Comparison of ENCODE assay signal across 21 cellular contexts in genomic region chrX:1159515-1159914, GRCh38. TPM values are rescaled to one million over a fixed set of nuclear protein-coding genes. Genes with fewer than 3 reads are reported as not detected.
DNase-seq lines count a peak whose midpoint lies in the region; ATAC-seq and TF ChIP-seq lines count a peak whose summit lies in the region.
"Had no signal": no experiment of that assay in that cellular context is flagged by ENCODE, and none has a peak within 500 bp of the region (broad histone marks: within the 10 kb centered on the region; RNA-seq: fewer than 3 reads in every experiment).

No MANE protein-coding gene starts in this region.

- no peaks in the 10 kb centered on the region for H3K27me3 Mint-ChIP-seq in natural killer cell (ENCODE audit: low read depth in 2 of 2)
- peaks cover 5 to 7% of the 10 kb centered on the region in 2 donors for H3K27me3 Mint-ChIP-seq in natural killer cell treated with Interleukin-12 subunit alpha and Interleukin-12 subunit beta and Interleukin-15 and Interleukin-18, amount 100 ng/mL, for 72 hours
- H3K27me3 Mint-ChIP-seq in activated naive CD8-positive, alpha-beta T cell treated with anti-CD3 and anti-CD28 coated beads, Interleukin-2, amount 10 ng/mL, durations not matched to agents 7 days and 5 days: peaks cover 2% of the 10 kb centered on the region
- peaks cover 0 to 17% (median 9%) of the 10 kb centered on the region in 3 donors for H3K27me3 Mint-ChIP-seq in naive B cell

- DNase-seq in natural killer cell (no peak), naive B cell (no peak), psoas muscle (no peak)
- DNase-seq in natural killer cell treated with Interleukin-12 subunit alpha and Interleukin-12 subunit beta and Interleukin-15 and Interleukin-18, amount 100 ng/mL, for 72 hours (ENCODE audit: low spot score): no peak
- DNase-seq in activated naive CD8-positive, alpha-beta T cell treated with anti-CD3 and anti-CD28 coated beads, Interleukin-2, amount 10 ng/mL, durations not matched to agents 7 days and 5 days: no peak
- DNase-seq: CD4-positive, CD25-positive, alpha-beta regulatory T cell; cortex of kidney; mammary epithelial cell; NCI-H146; NCI-H524; stimulated activated CD4-positive, alpha-beta T cell treated with anti-CD3 and anti-CD28 coated beads, Interleukin-15, amount 100 ng/mL, for 24 hours; stimulated activated CD8-positive, alpha-beta memory T cell treated with anti-CD3 and anti-CD28 coated beads, Interleukin-4, amount 100 ng/mL, for 48 hours; T-helper 17 cell; uterus had no signal

- H3K27me3 ChIP-seq in psoas muscle (ENCODE audit: insufficient read depth in 3 of 3, low read length in 2 of 3): peaks cover 0 to 6% (median 0%) of the 10 kb centered on the region in 3 donors

- POLR2A ChIA-PET in activated naive CD8-positive, alpha-beta T cell treated with anti-CD3 and anti-CD28 coated beads, Interleukin-2, amount 10 ng/mL, durations not matched to agents 7 days and 5 days (lab: Charles Lee): no interaction called here

- no peaks in the 10 kb centered on the region for H3K4me1 ChIP-seq in psoas muscle
- H3K4me1 ChIP-seq: parathyroid adenoma, uterus had no signal

- no peaks in the 10 kb centered on the region for H3K36me3 Mint-ChIP-seq in natural killer cell
- H3K36me3 Mint-ChIP-seq in natural killer cell treated with Interleukin-12 subunit alpha and Interleukin-12 subunit beta and Interleukin-15 and Interleukin-18, amount 100 ng/mL, for 72 hours: peaks cover 6% of the 10 kb centered on the region
- peaks cover 6% of the 10 kb centered on the region for H3K36me3 Mint-ChIP-seq in activated naive CD8-positive, alpha-beta T cell treated with anti-CD3 and anti-CD28 coated beads, Interleukin-2, amount 10 ng/mL, durations not matched to agents 7 days and 5 days
- no peaks in the 10 kb centered on the region for H3K36me3 Mint-ChIP-seq in naive B cell
- H3K36me3 Mint-ChIP-seq: CD4-positive, CD25-positive, alpha-beta regulatory T cell had no signal

- H3K9me3 ChIP-seq in psoas muscle: no peaks in the 10 kb centered on the region
- H3K9me3 ChIP-seq: uterus had no signal

- H3K9me3 Mint-ChIP-seq in natural killer cell (peaks cover 9 to 14% of the 10 kb centered on the region in 2 donors), naive B cell (peaks cover 2 to 15% (median 3%) of the 10 kb centered on the region in 7 donors)
- H3K9me3 Mint-ChIP-seq in natural killer cell treated with Interleukin-12 subunit alpha and Interleukin-12 subunit beta and Interleukin-15 and Interleukin-18, amount 100 ng/mL, for 72 hours: peaks cover 14% of the 10 kb centered on the region
- H3K9me3 Mint-ChIP-seq in activated naive CD8-positive, alpha-beta T cell treated with anti-CD3 and anti-CD28 coated beads, Interleukin-2, amount 10 ng/mL, durations not matched to agents 7 days and 5 days: peaks cover 14% of the 10 kb centered on the region

- H3K4me3 Mint-ChIP-seq in natural killer cell (no peak overlapping the region), naive B cell (peak overlapping the region in 2 of 8 donors; percentile 35 to 37)
- H3K4me3 Mint-ChIP-seq in natural killer cell treated with Interleukin-12 subunit alpha and Interleukin-12 subunit beta and Interleukin-15 and Interleukin-18, amount 100 ng/mL, for 72 hours: no peak overlapping the region
- no peak overlapping the region for H3K4me3 Mint-ChIP-seq in activated naive CD8-positive, alpha-beta T cell treated with anti-CD3 and anti-CD28 coated beads, Interleukin-2, amount 10 ng/mL, durations not matched to agents 7 days and 5 days
- H3K4me3 Mint-ChIP-seq: CD4-positive, CD25-positive, alpha-beta regulatory T cell; T-helper 17 cell had no signal

- no peak overlapping the region for H3K27ac ChIP-seq in psoas muscle
- H3K27ac ChIP-seq: KMS-11, parathyroid adenoma, uterus, VCaP had no signal

- no peaks in the 10 kb centered on the region for H3K36me3 ChIP-seq in psoas muscle (ENCODE audit: insufficient read depth in 1 of 2, low read depth in 1 of 2)
- H3K36me3 ChIP-seq: uterus had no signal

- no peak overlapping the region for H3K4me3 ChIP-seq in psoas muscle
- H3K4me3 ChIP-seq: uterus had no signal

- TF ChIP-seq CTCF in natural killer cell (IDR thresholded peaks at IDR 0.05): no peak
- TF ChIP-seq CTCF in psoas muscle (IDR thresholded peaks at IDR 0.05): no peak

- H3K27ac Mint-ChIP-seq in natural killer cell: peak overlapping the region; percentile 44 to 65
- H3K27ac Mint-ChIP-seq in natural killer cell treated with Interleukin-12 subunit alpha and Interleukin-12 subunit beta and Interleukin-15 and Interleukin-18, amount 100 ng/mL, for 72 hours: no peak overlapping the region
- peak overlapping the region; percentile 43 for H3K27ac Mint-ChIP-seq in activated naive CD8-positive, alpha-beta T cell treated with anti-CD3 and anti-CD28 coated beads, Interleukin-2, amount 10 ng/mL, durations not matched to agents 7 days and 5 days
- H3K27ac Mint-ChIP-seq in naive B cell: peak overlapping the region in 5 of 6 donors; percentile 19 to 90 (median 87)
- H3K27ac Mint-ChIP-seq: T-helper 17 cell had no signal

- intact Hi-C loops in natural killer cell (cut with micrococcal nuclease): no loop called here
- intact Hi-C loops in psoas muscle (cut with DNase I): no loop called here

- H3K4me1 Mint-ChIP-seq in natural killer cell (peaks cover 5 to 17% of the 10 kb centered on the region in 2 donors), naive B cell (peaks cover 4 to 17% (median 16%) of the 10 kb centered on the region in 3 donors)
- H3K4me1 Mint-ChIP-seq in natural killer cell treated with Interleukin-12 subunit alpha and Interleukin-12 subunit beta and Interleukin-15 and Interleukin-18, amount 100 ng/mL, for 72 hours (ENCODE audit: low read depth in 2 of 2): peaks cover 2 to 8% of the 10 kb centered on the region in 2 donors
- H3K4me1 Mint-ChIP-seq in activated naive CD8-positive, alpha-beta T cell treated with anti-CD3 and anti-CD28 coated beads, Interleukin-2, amount 10 ng/mL, durations not matched to agents 7 days and 5 days: peaks cover 6% of the 10 kb centered on the region

- ATAC-seq in natural killer cell (no peak), naive B cell (ENCODE audit: low read depth in 2 of 2) (no peak), psoas muscle (no peak), GM21360 (IDR thresholded peaks at IDR 0.05; ENCODE audit: unreplicated experiment) (no peak), GM18868 (IDR thresholded peaks at IDR 0.05; ENCODE audit: unreplicated experiment) (no peak)
- ATAC-seq in natural killer cell treated with Interleukin-12 subunit alpha and Interleukin-12 subunit beta and Interleukin-15 and Interleukin-18, amount 100 ng/mL, for 72 hours: no peak
- ATAC-seq in activated naive CD8-positive, alpha-beta T cell treated with anti-CD3 and anti-CD28 coated beads, Interleukin-2, amount 10 ng/mL, durations not matched to agents 7 days and 5 days (ENCODE audit: low read depth): no peak
- ATAC-seq: sciatic nerve, T-helper 17 cell had no signal

RNA-seq across cellular contexts. Expression of gene CRLF2, which starts 52.9 kb away (rescaled TPM):
- 1 to 10 TPM in 1 of 3 donors, not detected in 2; 1.3 TPM for total RNA-seq in natural killer cell
- 1 to 10 TPM in 1 of 2 donors, not detected in 1; 2.3 TPM for total RNA-seq in natural killer cell treated with Interleukin-12 subunit alpha and Interleukin-12 subunit beta and Interleukin-15 and Interleukin-18, amount 100 ng/mL, for 72 hours
- 1 to 10 TPM in 1 of 2 experiments, under 1 TPM in 1; 0.71 to 1.5 TPM for total RNA-seq in activated naive CD8-positive, alpha-beta T cell treated with anti-CD3 and anti-CD28 coated beads, Interleukin-2, amount 10 ng/mL, durations not matched to agents 7 days and 5 days
- polyA plus RNA-seq in naive B cell (ENCODE audit: low read depth in 6 of 6): not detected
- under 1 TPM in 1 of 4 donors, not detected in 3; 0.15 TPM for total RNA-seq in psoas muscle
- polyA plus RNA-seq in psoas muscle: under 1 TPM in 1 of 3 donors, not detected in 2; 0.13 TPM
- total RNA-seq: glomerular endothelial cell, mammary epithelial cell, uterus had no signal
- polyA plus RNA-seq: mammary epithelial cell had no signal

Comparison
In these comparisons a context has a peak if more than half of its experiments do, and no peak if none do; other contexts are left out.
1. H3K27ac Mint-ChIP-seq: peak in natural killer cell (2 of 2), activated naive CD8-positive, alpha-beta T cell treated with anti-CD3 and anti-CD28 coated beads, Interleukin-2, amount 10 ng/mL, durations not matched to agents 7 days and 5 days (single experiment) and naive B cell (5 of 6); none in natural killer cell treated with Interleukin-12 subunit alpha and Interleukin-12 subunit beta and Interleukin-15 and Interleukin-18, amount 100 ng/mL, for 72 hours (0 of 2).